10 cellular contexts compared by ENCODE assay signal in genomic region chr5:135544666-135545045, GRCh38. TPM values are rescaled to one million over a fixed set of nuclear protein-coding genes. Genes with fewer than 3 reads are reported as not detected.
A peak's percentile ranks its signal among the peaks of the same experiment; 100 is the strongest.
DNase-seq lines count a peak whose midpoint lies in the region; ATAC-seq, FAIRE-seq and TF ChIP-seq lines count a peak whose summit lies in the region.
"Had no signal": no experiment of that assay in that cellular context is flagged by ENCODE, and none has a peak within 500 bp of the region (broad histone marks: within the 10 kb centered on the region; RNA-seq: fewer than 3 reads in every experiment).

No MANE protein-coding gene starts in this region.

- no peak overlapping the region for H3K9ac ChIP-seq in SK-N-SH

- peak overlapping the region; percentile 35; the same call in 1 of the 2 replicates for H2AFZ ChIP-seq in SK-N-SH (ENCODE audit: low read depth)

- H3K9me3 ChIP-seq in SK-N-SH (no peaks in the 10 kb centered on the region), right lobe of liver (no peaks in the 10 kb centered on the region)
- H3K9me3 ChIP-seq: A549 had no signal

- H3K27ac ChIP-seq in SK-N-SH (ENCODE audit: low read depth in 2 of 2, low read length in 1 of 2) (no peak overlapping the region), right lobe of liver (no peak overlapping the region)
- H3K27ac ChIP-seq: A549 had no signal

- no peaks in the 10 kb centered on the region for H3K79me2 ChIP-seq in SK-N-SH (ENCODE audit: insufficient read depth)

- no peak for TF ChIP-seq RAD21 in SK-N-SH (IDR thresholded peaks at IDR 0.05; ENCODE audit: low read length)

- no peak for TF ChIP-seq EP300 in SK-N-SH (IDR thresholded peaks at IDR 0.05; ENCODE audit: borderline replicate concordance in 1 of 2, low read depth in 1 of 2, low read length in 1 of 2)

- H3K4me1 ChIP-seq in SK-N-SH (ENCODE audit: control insufficient read depth in 1 of 2, insufficient read depth in 2 of 2, low read depth in 1 of 2, low read length in 1 of 2) (no peaks in the 10 kb centered on the region; a peak in 1 of 4 replicates), right lobe of liver (peaks cover 0 to 15% (median 6%) of the 10 kb centered on the region in 4 donors)
- H3K4me1 ChIP-seq: A549 had no signal

- no peaks in the 10 kb centered on the region for H3K36me3 ChIP-seq in SK-N-SH (replicated peaks in 1 of 2; ENCODE audit: control insufficient read depth in 1 of 2, insufficient read depth in 2 of 2, low read length in 1 of 2)
- H3K36me3 ChIP-seq in right lobe of liver: no peaks in the 10 kb centered on the region

- peaks cover 80% of the 10 kb centered on the region for H3K27me3 Mint-ChIP-seq in activated naive CD8-positive, alpha-beta T cell treated with anti-CD3 and anti-CD28 coated beads, Interleukin-2, amount 50 U/mL, for 24 hours
- H3K27me3 Mint-ChIP-seq in stimulated activated naive CD8-positive, alpha-beta T cell treated with anti-CD3 and anti-CD28 coated beads, Interleukin-15, amount 100 ng/mL, for 72 hours: peaks cover 96% of the 10 kb centered on the region

- H3K4me1 Mint-ChIP-seq in activated naive CD8-positive, alpha-beta T cell treated with anti-CD3 and anti-CD28 coated beads, Interleukin-2, amount 50 U/mL, for 24 hours: peaks cover 9% of the 10 kb centered on the region
- H3K4me1 Mint-ChIP-seq in stimulated activated naive CD8-positive, alpha-beta T cell treated with anti-CD3 and anti-CD28 coated beads, Interleukin-15, amount 100 ng/mL, for 72 hours: peaks cover 22% of the 10 kb centered on the region

- TF ChIP-seq CTCF in SK-N-SH (IDR thresholded peaks at IDR 0.05) (no peak), right lobe of liver (IDR thresholded peaks at IDR 0.05) (no peak)

- H3K4me3 ChIP-seq in SK-N-SH (ENCODE audit: low read depth in 2 of 2, low read length in 1 of 2) (peak overlapping the region in 1 of 2 experiments; percentile 19; a peak in 1 of 4 replicates), right lobe of liver (peak overlapping the region; percentile 23 to 56 (median 45))

- no peaks in the 10 kb centered on the region for H3K9me3 Mint-ChIP-seq in activated naive CD8-positive, alpha-beta T cell treated with anti-CD3 and anti-CD28 coated beads, Interleukin-2, amount 50 U/mL, for 24 hours
- H3K9me3 Mint-ChIP-seq in stimulated activated naive CD8-positive, alpha-beta T cell treated with anti-CD3 and anti-CD28 coated beads, Interleukin-15, amount 100 ng/mL, for 72 hours: no peaks in the 10 kb centered on the region

- ATAC-seq in SK-N-SH treated with all-trans-retinoic acid at 6 μM for 48 hours (no peak), right lobe of liver (no peak), GM18909 (IDR thresholded peaks at IDR 0.05; ENCODE audit: poor library complexity, unreplicated experiment) (no peak)
- no peak for ATAC-seq in activated naive CD8-positive, alpha-beta T cell treated with anti-CD3 and anti-CD28 coated beads, Interleukin-2, amount 50 U/mL, for 24 hours
- ATAC-seq in stimulated activated naive CD8-positive, alpha-beta T cell treated with anti-CD3 and anti-CD28 coated beads, Interleukin-15, amount 100 ng/mL, for 72 hours: no peak
- ATAC-seq: A549 had no signal

- 65% methylated on average over 20 of the region's 30 CpGs for WGBS in SK-N-SH (ENCODE audit: low lambda C conversion rate)
- 16% methylated on average over 9 of the region's 30 CpGs for WGBS in right lobe of liver (ENCODE audit: insufficient coverage, low coverage, low lambda C conversion rate, missing lambda C conversion rate)

- no peaks in the 10 kb centered on the region for H3F3A ChIP-seq in SK-N-SH (replicated peaks; ENCODE audit: insufficient read depth)

- H3K9me2 ChIP-seq in SK-N-SH: no peaks in the 10 kb centered on the region

- H4K20me1 ChIP-seq in SK-N-SH (ENCODE audit: insufficient read depth): no peaks in the 10 kb centered on the region

- H3K36me3 Mint-ChIP-seq in activated naive CD8-positive, alpha-beta T cell treated with anti-CD3 and anti-CD28 coated beads, Interleukin-2, amount 50 U/mL, for 24 hours (ENCODE audit: low read depth): no peaks in the 10 kb centered on the region

- peak overlapping the region; percentile 48; the same call in 1 of the 2 replicates for H3K4me2 ChIP-seq in SK-N-SH

- CTCF ChIA-PET in SK-N-SH (lab: Yijun Ruan, JAX): interaction anchor here (0.8 to 13.1 kb wide), 3 partner anchors 16 to 286 kb away, joined by 3 to 791 read pairs (median 4); no protein-coding TSS in a partner anchor

- FAIRE-seq in RCC 7860 (lab: Jason Lieb, UNC): no peak
- FAIRE-seq: A549 had no signal

- intact Hi-C loops in right lobe of liver (cut with DNase I): loop anchor here in 1 of 2 donors (5.0 kb wide), 1 partner anchor 77 kb away; no protein-coding TSS in a partner anchor

- peak overlapping the region; percentile 74 for H3K4me3 Mint-ChIP-seq in activated naive CD8-positive, alpha-beta T cell treated with anti-CD3 and anti-CD28 coated beads, Interleukin-2, amount 50 U/mL, for 24 hours
- H3K4me3 Mint-ChIP-seq in stimulated activated naive CD8-positive, alpha-beta T cell treated with anti-CD3 and anti-CD28 coated beads, Interleukin-15, amount 100 ng/mL, for 72 hours: peak overlapping the region; percentile 83 to 86

- no peak for TF ChIP-seq POLR2A in right lobe of liver (IDR thresholded peaks at IDR 0.05)

- DNase-seq in SK-N-SH (no peak), right lobe of liver (no peak), RCC 7860 (ENCODE audit: low spot score) (no peak), activated gamma-delta T cell (lab: John Stamatoyannopoulos, UW) (no peak)
- no peak for DNase-seq in activated naive CD8-positive, alpha-beta T cell treated with anti-CD3 and anti-CD28 coated beads, Interleukin-2, amount 50 U/mL, for 24 hours
- no peak for DNase-seq in stimulated activated naive CD8-positive, alpha-beta T cell treated with anti-CD3 and anti-CD28 coated beads, Interleukin-15, amount 100 ng/mL, for 72 hours
- DNase-seq: NCI-H69 had no signal

- POLR2A ChIA-PET in SK-N-SH (lab: Yijun Ruan, JAX): interaction anchor here (0.6 kb wide), 1 partner anchor 1086 kb away, joined by 3 read pairs; no protein-coding TSS in a partner anchor

- H3K27me3 ChIP-seq in SK-N-SH (ENCODE audit: insufficient read depth) (peaks cover 87% of the 10 kb centered on the region), right lobe of liver (peaks cover 0 to 17% of the 10 kb centered on the region in 2 donors)

- no peak overlapping the region for H3K27ac Mint-ChIP-seq in activated naive CD8-positive, alpha-beta T cell treated with anti-CD3 and anti-CD28 coated beads, Interleukin-2, amount 50 U/mL, for 24 hours
- no peak overlapping the region for H3K27ac Mint-ChIP-seq in stimulated activated naive CD8-positive, alpha-beta T cell treated with anti-CD3 and anti-CD28 coated beads, Interleukin-15, amount 100 ng/mL, for 72 hours

TF ChIP-seq in SK-N-SH, 30 proteins besides CTCF, POLR2A, EP300 and RAD21 (continues in another document):
- TF ChIP-seq JUND (IDR thresholded peaks at IDR 0.05) (no peak), FOXJ3 (CRISPR knock-in tag; IDR thresholded peaks at IDR 0.05) (no peak), USF1 (IDR thresholded peaks at IDR 0.05; ENCODE audit: borderline replicate concordance, low read depth) (no peak), CHD2 (IDR thresholded peaks at IDR 0.05; ENCODE audit: low read length, partially characterized antibody) (no peak), GABPA (IDR thresholded peaks at IDR 0.05; ENCODE audit: low read depth) (no peak), RFX5 (IDR thresholded peaks at IDR 0.05; ENCODE audit: low read length) (no peak), SMC3 (IDR thresholded peaks at IDR 0.05; ENCODE audit: low read depth, low read length) (no peak)

TF ChIP-seq in SK-N-SH treated with all-trans-retinoic acid at 6 μM for 48 hours, 23 proteins besides CTCF, POLR2A, EP300 and RAD21 (continues in another document):
- TF ChIP-seq ZNF565 (CRISPR knock-in tag; conservative IDR thresholded peaks at IDR 0.05; ENCODE audit: low read depth) (no peak), TSHZ2 (CRISPR knock-in tag; IDR thresholded peaks at IDR 0.05) (no peak), GLIS3 (CRISPR knock-in tag; IDR thresholded peaks at IDR 0.05) (no peak)

RNA-seq across cellular contexts. Expression of gene NEUROG1, which starts 8.9 kb away (rescaled TPM):
- not detected in 2 replicates for polyA plus RNA-seq in SK-N-SH (2012; rRNA removed)
- polyA plus RNA-seq in SK-N-SH (2012; cell fraction: cytosol; rRNA removed): not detected in 2 replicates
- polyA plus RNA-seq in SK-N-SH (2012; cell fraction: nucleus; rRNA removed): not detected in 2 replicates
- total RNA-seq in right lobe of liver: not detected
- polyA plus RNA-seq: A549 had no signal

RNA-seq across cellular contexts. Expression of gene CXCL14, which starts 34.1 kb away (rescaled TPM):
- polyA plus RNA-seq in SK-N-SH (2012; rRNA removed): 0.05 and 0.08 TPM in 2 replicates
- polyA plus RNA-seq in SK-N-SH (2012; cell fraction: cytosol; rRNA removed): 0.04 and 0.09 TPM in 2 replicates
- polyA plus RNA-seq in SK-N-SH (2012; cell fraction: nucleus; rRNA removed): 0.05 TPM in 2 replicates
- total RNA-seq in right lobe of liver: 10 to 100 TPM in 2 of 6 experiments, 1 to 10 TPM in 4; 2.3 to 12.2 (median 3.8) TPM
